In the genomic region with DNA sequence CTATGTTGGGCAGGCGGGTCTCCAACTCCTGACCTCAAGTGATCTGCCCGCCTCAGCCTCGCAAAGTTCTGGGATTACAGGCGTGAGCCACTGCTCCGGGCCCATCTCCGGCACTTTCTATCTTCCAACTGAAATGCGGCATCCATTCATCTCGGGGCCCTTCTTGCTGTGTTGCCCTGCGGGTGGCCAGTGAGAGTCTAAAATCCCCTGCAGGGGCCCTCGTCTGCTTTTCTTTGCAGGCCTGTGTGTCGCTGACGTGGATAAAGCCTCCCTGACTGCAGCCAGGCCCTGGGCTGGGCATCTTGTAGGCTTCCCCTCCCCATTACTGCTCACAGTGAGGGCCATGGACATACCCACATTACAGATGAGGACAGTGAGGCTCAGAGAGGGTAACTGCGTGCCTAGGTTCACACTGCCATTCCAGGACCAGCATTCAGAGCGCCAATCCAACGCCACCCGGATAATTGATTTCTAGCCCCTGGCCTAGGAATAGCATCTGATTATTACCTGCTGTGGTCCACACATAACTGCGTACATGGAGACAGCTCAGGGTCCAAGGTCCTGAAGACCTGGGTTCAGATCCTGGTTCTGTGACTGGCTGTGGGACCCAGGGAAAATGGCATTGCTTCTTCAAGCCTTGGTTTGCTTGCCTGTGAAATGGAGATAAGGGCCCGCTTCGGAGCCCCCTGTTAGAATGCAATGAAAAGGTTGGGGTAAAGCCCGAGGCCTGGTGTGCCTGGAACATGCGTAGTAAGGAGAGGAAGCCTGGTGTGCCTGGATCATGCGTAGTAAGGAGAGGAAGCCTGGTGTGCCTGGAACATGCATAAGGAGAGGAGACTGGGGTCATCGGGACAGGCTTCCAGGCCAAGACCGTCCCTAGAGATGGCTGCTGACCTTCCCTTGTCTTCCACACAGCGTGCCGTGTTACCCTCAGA, we compare ENCODE assay signal across 18 cellular contexts. TPM values are rescaled to one million over a fixed set of nuclear protein-coding genes. Genes with fewer than 3 reads are reported as not detected.
DNase-seq lines count a peak whose midpoint lies in the region; TF ChIP-seq lines count a peak whose summit lies in the region.
"Had no signal": no experiment of that assay in that cellular context is flagged by ENCODE, and none has a peak within 500 bp of the region (broad histone marks: within the 10 kb centered on the region; RNA-seq: fewer than 3 reads in every experiment).

No MANE protein-coding gene starts in this region.

- peaks cover 47 to 94% (median 70%) of the 10 kb centered on the region in 4 donors for H3K36me3 ChIP-seq in esophagus muscularis mucosa
- H3K36me3 ChIP-seq in osteoblast (ENCODE audit: insufficient read depth, low read length): peaks cover 6% of the 10 kb centered on the region
- peaks cover 0 to 97% (median 3%) of the 10 kb centered on the region in 6 donors for H3K36me3 ChIP-seq in spleen
- H3K36me3 ChIP-seq: uterus, WERI-Rb-1 had no signal

- H3K79me2 ChIP-seq in H9 (ENCODE audit: insufficient read depth, low read length): no peaks in the 10 kb centered on the region
- no peaks in the 10 kb centered on the region for H3K79me2 ChIP-seq in osteoblast (ENCODE audit: insufficient read depth, low read length)

- no peak overlapping the region for H2BK15ac ChIP-seq in H9 (ENCODE audit: low read depth, low read length)

- no peak overlapping the region for H3K9ac ChIP-seq in H9 (ENCODE audit: extremely low read depth, insufficient read length, low read length)

- H2BK12ac ChIP-seq in H9 (ENCODE audit: insufficient read length, low read depth, low read length): no peak overlapping the region

- no peak overlapping the region for H3K27ac Mint-ChIP-seq in H9
- H3K27ac Mint-ChIP-seq: activated CD4-positive, alpha-beta memory T cell treated with anti-CD3 and anti-CD28 coated beads for 36 hours; CD4-positive, alpha-beta memory T cell had no signal

- TF ChIP-seq EP300 in esophagus muscularis mucosa (IDR thresholded peaks at IDR 0.05): no peak

- H3K79me1 ChIP-seq in H9 (ENCODE audit: insufficient read depth, low read depth, low read length, poor library complexity, severe bottlenecking): no peaks in the 10 kb centered on the region

- peaks cover 81% of the 10 kb centered on the region for H3K27me3 Mint-ChIP-seq in H9 (ENCODE audit: low read depth)

- no peak overlapping the region for H3K4me3 ChIP-seq in esophagus muscularis mucosa
- no peak overlapping the region for H3K4me3 ChIP-seq in osteoblast (ENCODE audit: insufficient read depth, low read length)
- no peak overlapping the region for H3K4me3 ChIP-seq in spleen
- H3K4me3 ChIP-seq: GM12878, SK-N-MC, uterus had no signal

- H3K18ac ChIP-seq in H9 (ENCODE audit: insufficient read length, low read depth, low read length): no peak overlapping the region

- no peak overlapping the region for H4K91ac ChIP-seq in H9 (ENCODE audit: insufficient read length, low read depth, low read length)

- H3K9me3 Mint-ChIP-seq in H9: no peaks in the 10 kb centered on the region; a peak in 1 of 5 replicates
- H3K9me3 Mint-ChIP-seq: activated CD4-positive, alpha-beta memory T cell treated with anti-CD3 and anti-CD28 coated beads for 36 hours had no signal

- no peak overlapping the region for H3K4ac ChIP-seq in H9 (ENCODE audit: low read depth, low read length)

- H3K27me3 ChIP-seq in H9 (ENCODE audit: insufficient read depth, low read length) (no peaks in the 10 kb centered on the region), esophagus muscularis mucosa (no peaks in the 10 kb centered on the region), osteoblast (ENCODE audit: insufficient read depth, low read length) (no peaks in the 10 kb centered on the region), spleen (replicated peaks in 1 of 7) (peaks cover 0 to 66% (median 6%) of the 10 kb centered on the region in 7 donors)
- H3K27me3 ChIP-seq: uterus had no signal

- no peak overlapping the region for H2AFZ ChIP-seq in H9 (ENCODE audit: low read length)
- no peak overlapping the region for H2AFZ ChIP-seq in osteoblast (ENCODE audit: low read length)

- no peak for TF ChIP-seq POLR2A in esophagus muscularis mucosa (IDR thresholded peaks at IDR 0.05; ENCODE audit: low read depth)
- no peak for TF ChIP-seq POLR2A in spleen (IDR thresholded peaks at IDR 0.05)

- H3K27ac ChIP-seq in H9 (ENCODE audit: insufficient read length, low read depth, low read length): no peak overlapping the region
- peak overlapping the region; percentile 64 to 97 (median 95) for H3K27ac ChIP-seq in esophagus muscularis mucosa (replicated peaks in 1 of 4)
- no peak overlapping the region for H3K27ac ChIP-seq in osteoblast (ENCODE audit: low read depth, low read length)
- no peak overlapping the region for H3K27ac ChIP-seq in spleen
- H3K27ac ChIP-seq: SK-N-MC, WERI-Rb-1 had no signal

- no peak overlapping the region for H3K23ac ChIP-seq in H9 (ENCODE audit: insufficient read length, low read depth, low read length)

- peaks cover 67 to 80% of the 10 kb centered on the region in 2 experiments for H3K4me1 Mint-ChIP-seq in H9

- H2BK5ac ChIP-seq in H9 (ENCODE audit: insufficient read length, low read length): no peak overlapping the region

- TF ChIP-seq CTCF in H9 (conservative IDR thresholded peaks at IDR 0.05): no peak
- no peak for TF ChIP-seq CTCF in esophagus muscularis mucosa (IDR thresholded peaks at IDR 0.05)
- TF ChIP-seq CTCF in osteoblast (IDR thresholded peaks at IDR 0.05; ENCODE audit: extremely low read depth, low read depth, low read length): no peak
- TF ChIP-seq CTCF in spleen (IDR thresholded peaks at IDR 0.05 in 8 of 11, conservative IDR thresholded peaks at IDR 0.05 in 3 of 11): no peak

- H4K20me1 ChIP-seq in H9 (ENCODE audit: control insufficient read depth, insufficient read depth, insufficient read length) (no peaks in the 10 kb centered on the region), osteoblast (ENCODE audit: insufficient read depth, low read length) (no peaks in the 10 kb centered on the region)

- H4K8ac ChIP-seq in H9 (replicated peaks; ENCODE audit: insufficient read length, low read depth, low read length): no peak overlapping the region

- intact Hi-C loops in esophagus muscularis mucosa (cut with DNase I) (loop anchor here (5.0 kb wide), 1 partner anchor 93 kb away; no protein-coding TSS in a partner anchor), spleen (cut with DNase I; ENCODE audit: low total_unique reads) (no loop called here)

- DNase-seq in 8988T (peak; percentile 38), H9 (peak; percentile 64), esophagus muscularis mucosa (ENCODE audit: extremely low spot score) (no peak), osteoblast (ENCODE audit: insufficient read length, low spot score, missing footprints) (peak; percentile 63), activated gamma-delta T cell treated with Interleukin-2 at 50 U/mL for 16 hours (no peak), NCI-H1930 (lab: John Stamatoyannopoulos, UW) (no peak), NCI-H524 treated with DMSO at 0.1 percent for 48 hours (lab: John Stamatoyannopoulos, UW) (no peak), spleen (no peak)
- DNase-seq: activated CD4-positive, alpha-beta memory T cell treated with anti-CD3 and anti-CD28 coated beads for 36 hours; activated gamma-delta T cell; CD4-positive, alpha-beta memory T cell; GOT3; KBM-7; stimulated activated CD8-positive, alpha-beta memory T cell treated with anti-CD3 and anti-CD28 coated beads, Interleukin-4, amount 100 ng/mL, for 48 hours; uterus had no signal

- H3K14ac ChIP-seq in H9 (ENCODE audit: insufficient read depth, low read length): no peak overlapping the region

- no peaks in the 10 kb centered on the region for H3K23me2 ChIP-seq in H9 (ENCODE audit: insufficient read length, low read depth, low read length, poor library complexity, severe bottlenecking)

- WGBS in H9 (ENCODE audit: extremely low coverage, insufficient read length, low lambda C conversion rate): no CpG with 5 or more reads among the region's 26 CpGs
- 81% methylated on average over 19 of the region's 26 CpGs for WGBS in esophagus muscularis mucosa
- WGBS in spleen, 5 donors: 82 to 95% (median 93%) methylated on average over 25 to 26 of the region's 26 CpGs

- H3K4me3 Mint-ChIP-seq in H9: peak overlapping the region in 1 of 2 experiments; percentile 33; a peak in 3 of 5 replicates
- H3K4me3 Mint-ChIP-seq: activated CD4-positive, alpha-beta memory T cell treated with anti-CD3 and anti-CD28 coated beads for 36 hours; CD4-positive, alpha-beta memory T cell had no signal

- no peaks in the 10 kb centered on the region; a peak in 2 of 7 replicates for H3K36me3 Mint-ChIP-seq in H9 (ENCODE audit: insufficient read depth in 1 of 3, low read depth in 3 of 3)
- H3K36me3 Mint-ChIP-seq: activated CD4-positive, alpha-beta memory T cell treated with anti-CD3 and anti-CD28 coated beads for 36 hours; CD4-positive, alpha-beta memory T cell had no signal

- H3T11ph ChIP-seq in H9 (ENCODE audit: low read length): no peak overlapping the region

- H4K5ac ChIP-seq in H9 (ENCODE audit: insufficient read length, low read depth, low read length): no peak overlapping the region

- H2AK5ac ChIP-seq in H9 (ENCODE audit: insufficient read length, low read length): no peak overlapping the region

- H3K4me1 ChIP-seq in H9 (ENCODE audit: insufficient read depth, low read length) (peaks cover 13% of the 10 kb centered on the region; the same call in 1 of the 2 replicates), esophagus muscularis mucosa (peaks cover 7 to 72% (median 51%) of the 10 kb centered on the region in 4 donors), osteoblast (ENCODE audit: insufficient read depth, low read length) (peaks cover 14% of the 10 kb centered on the region), spleen (peaks cover 0 to 37% (median 17%) of the 10 kb centered on the region in 6 donors)

- H3K4me2 ChIP-seq in H9 (ENCODE audit: insufficient read depth, insufficient read length, low read length) (no peak overlapping the region), osteoblast (ENCODE audit: insufficient read depth, low read length) (no peak overlapping the region)

- H3K9me3 ChIP-seq in H9 (ENCODE audit: control insufficient read depth, low read depth, low read length) (no peaks in the 10 kb centered on the region), esophagus muscularis mucosa (no peaks in the 10 kb centered on the region), osteoblast (ENCODE audit: low read depth, low read length) (no peaks in the 10 kb centered on the region), spleen (no peaks in the 10 kb centered on the region)
- H3K9me3 ChIP-seq: uterus had no signal

- no peak overlapping the region for H2BK120ac ChIP-seq in H9 (ENCODE audit: low read depth, low read length, poor library complexity, severe bottlenecking)

- H3K56ac ChIP-seq in H9 (ENCODE audit: insufficient read length, low read depth, low read length): no peak overlapping the region

- no peak overlapping the region for H2BK20ac ChIP-seq in H9 (ENCODE audit: low read depth, low read length, poor library complexity, severe bottlenecking)

RNA-seq across cellular contexts. Expression of a gene that starts 25.0 kb away (rescaled TPM):
- total RNA-seq in H9 (2021) (2.1 and 2.3 TPM in 2 replicates), esophagus muscularis mucosa (100 to 1,000 TPM; 230 to 568 (median 289) TPM), osteoblast (40.2 and 122 TPM in 2 replicates), spleen (100 to 1,000 TPM in 3 of 7 donors, 10 to 100 TPM in 4; 38.5 to 271 (median 92.8) TPM)
- 10 to 100 TPM in 1 of 3 donors, 1 to 10 TPM in 2; 7.9 to 12.3 (median 9.3) TPM for polyA plus RNA-seq in spleen

Comparison
In these comparisons a context has a peak if more than half of its experiments do, and no peak if none do; other contexts are left out.
1. DNase-seq: peak in 8988T (single experiment), H9 (single experiment) and osteoblast (single experiment); none in esophagus muscularis mucosa (single experiment), activated gamma-delta T cell treated with Interleukin-2 at 50 U/mL for 16 hours (single experiment), NCI-H1930 (0 of 2), NCI-H524 treated with DMSO at 0.1 percent for 48 hours (single experiment) and spleen (single experiment).
2. H3K27ac ChIP-seq: peak in esophagus muscularis mucosa (4 of 4); none in H9 (single experiment), osteoblast (single experiment) and spleen (0 of 8).
3. RNA of a gene that starts 25.0 kb away (total RNA-seq): 230 to 568 TPM in esophagus muscularis mucosa, 38.5 to 271 TPM in spleen and 40.2 to 122 TPM in osteoblast; 2.1 to 2.3 TPM in H9; every median in the first group is over 10 times any median in the second.